ENCODE assay signal across 8 cellular contexts in genomic region chr7:74174606-74175082, GRCh38. TPM values are rescaled to one million over a fixed set of nuclear protein-coding genes. Genes with fewer than 3 reads are reported as not detected.
A peak's percentile ranks its signal among the peaks of the same experiment; 100 is the strongest.
DNase-seq lines count a peak whose midpoint lies in the region; ATAC-seq and TF ChIP-seq lines count a peak whose summit lies in the region.

No MANE protein-coding gene starts in this region.

- no peak for TF ChIP-seq EP300 in Ishikawa (IDR thresholded peaks at IDR 0.05; ENCODE audit: borderline replicate concordance)

- ATAC-seq in GM21528 (IDR thresholded peaks at IDR 0.05; ENCODE audit: low FRiP score, unreplicated experiment): peak; percentile 27

- H3K27me3 Mint-ChIP-seq in endothelial cell (ENCODE audit: unreplicated experiment): peaks cover 4% of the 10 kb centered on the region
- no peaks in the 10 kb centered on the region for H3K27me3 Mint-ChIP-seq in stimulated activated naive CD8-positive, alpha-beta T cell treated with anti-CD3 and anti-CD28 coated beads, Interleukin-15, Interleukin-2, amounts not matched to agents 100 ng/mL and 50 ng/mL, for 24 hours

- peaks cover 58% of the 10 kb centered on the region for H3K4me1 ChIP-seq in mononuclear cell (ENCODE audit: insufficient read depth, low read length)

- no peaks in the 10 kb centered on the region for H3K9me3 ChIP-seq in mononuclear cell (ENCODE audit: low read depth, low read length)

- H3K27me3 ChIP-seq in mononuclear cell (ENCODE audit: insufficient read depth, low read length): no peaks in the 10 kb centered on the region

- DNase-seq in Daoy (ENCODE audit: low read depth): peak; percentile 79
- DNase-seq in activated CD4-positive, alpha-beta T cell treated with anti-CD3 and anti-CD28 coated beads, Interleukin-2, amount 50 U/mL, for 1 hour: peak; percentile 20
- peak; percentile 43 for DNase-seq in endothelial cell (ENCODE audit: low spot score)
- no peak for DNase-seq in GM13976 (ENCODE audit: low spot score)

- H3K27ac Mint-ChIP-seq in endothelial cell (ENCODE audit: unreplicated experiment): peak overlapping the region; percentile 96
- H3K27ac Mint-ChIP-seq in stimulated activated naive CD8-positive, alpha-beta T cell treated with anti-CD3 and anti-CD28 coated beads, Interleukin-15, Interleukin-2, amounts not matched to agents 100 ng/mL and 50 ng/mL, for 24 hours: peak overlapping the region; percentile 90

- TF ChIP-seq CTCF in endothelial cell (IDR thresholded peaks at IDR 0.05; ENCODE audit: unreplicated experiment): no peak
- TF ChIP-seq CTCF in GM13976 (IDR thresholded peaks at IDR 0.05; ENCODE audit: borderline replicate concordance, control extremely low read depth, extremely low read depth, insufficient read depth, missing control alignments): no peak

- H3K4me3 Mint-ChIP-seq in endothelial cell (ENCODE audit: unreplicated experiment): peak overlapping the region; percentile 97
- peak overlapping the region; percentile 92 for H3K4me3 Mint-ChIP-seq in stimulated activated naive CD8-positive, alpha-beta T cell treated with anti-CD3 and anti-CD28 coated beads, Interleukin-15, Interleukin-2, amounts not matched to agents 100 ng/mL and 50 ng/mL, for 24 hours

- in situ Hi-C loops in GM13976 (cut with MboI; ENCODE audit: low sequenced_read_pairs, unreplicated experiment): no loop called here

- peak overlapping the region; percentile 91 for H3K4me3 ChIP-seq in mononuclear cell (ENCODE audit: low read length)

- TF ChIP-seq RAD21 in Ishikawa (IDR thresholded peaks at IDR 0.05; ENCODE audit: low read depth): no peak

- no peaks in the 10 kb centered on the region for H3K9me3 Mint-ChIP-seq in endothelial cell (ENCODE audit: unreplicated experiment)
- H3K9me3 Mint-ChIP-seq in stimulated activated naive CD8-positive, alpha-beta T cell treated with anti-CD3 and anti-CD28 coated beads, Interleukin-15, Interleukin-2, amounts not matched to agents 100 ng/mL and 50 ng/mL, for 24 hours: no peaks in the 10 kb centered on the region

- peaks cover 37% of the 10 kb centered on the region for H3K4me1 Mint-ChIP-seq in endothelial cell (ENCODE audit: unreplicated experiment)
- H3K4me1 Mint-ChIP-seq in stimulated activated naive CD8-positive, alpha-beta T cell treated with anti-CD3 and anti-CD28 coated beads, Interleukin-15, Interleukin-2, amounts not matched to agents 100 ng/mL and 50 ng/mL, for 24 hours (ENCODE audit: low read depth): peaks cover 56% of the 10 kb centered on the region

- peaks cover 5% of the 10 kb centered on the region for H3K36me3 Mint-ChIP-seq in endothelial cell (ENCODE audit: low read depth, unreplicated experiment)
- H3K36me3 Mint-ChIP-seq in stimulated activated naive CD8-positive, alpha-beta T cell treated with anti-CD3 and anti-CD28 coated beads, Interleukin-15, Interleukin-2, amounts not matched to agents 100 ng/mL and 50 ng/mL, for 24 hours (ENCODE audit: low read depth): peaks cover 39% of the 10 kb centered on the region

TF ChIP-seq in Ishikawa, 13 proteins besides CTCF, POLR2A, EP300 and RAD21:
- TF ChIP-seq MAX (IDR thresholded peaks at IDR 0.05): peak; percentile 44; the same call in 1 of the 2 replicates
- no peak for TF ChIP-seq FOXM1 (IDR thresholded peaks at IDR 0.05; ENCODE audit: borderline replicate concordance, low read depth)
- no peak for TF ChIP-seq CEBPB (IDR thresholded peaks at IDR 0.05)

RNA-seq across cellular contexts. Expression of gene EIF4H, which starts 0.5 kb away (rescaled TPM):
- total RNA-seq in Daoy (2014; rRNA removed; shearing (Covaris generic)): 328 and 366 TPM in 2 replicates
- total RNA-seq in endothelial cell (ENCODE audit: unreplicated experiment): 274 TPM
- total RNA-seq in mononuclear cell: 288 TPM

RNA-seq across cellular contexts. Expression of gene LAT2, which starts 35.2 kb away (rescaled TPM):
- total RNA-seq in Daoy (2014; rRNA removed; shearing (Covaris generic)): 0.97 and 0.98 TPM in 2 replicates
- 0.64 TPM for total RNA-seq in endothelial cell (ENCODE audit: unreplicated experiment)
- 32.5 TPM for total RNA-seq in mononuclear cell

Comparison
In these comparisons a context has a peak if more than half of its experiments do, and no peak if none do; other contexts are left out.
1. RNA of gene LAT2, which starts 35.2 kb away (total RNA-seq): 32.5 TPM in mononuclear cell (single experiment); 0.97 to 0.98 TPM in Daoy and 0.64 TPM in endothelial cell (single experiment); every median in the first group is over 10 times any median in the second.